28 cellular contexts compared by ENCODE assay signal in the genomic region with DNA sequence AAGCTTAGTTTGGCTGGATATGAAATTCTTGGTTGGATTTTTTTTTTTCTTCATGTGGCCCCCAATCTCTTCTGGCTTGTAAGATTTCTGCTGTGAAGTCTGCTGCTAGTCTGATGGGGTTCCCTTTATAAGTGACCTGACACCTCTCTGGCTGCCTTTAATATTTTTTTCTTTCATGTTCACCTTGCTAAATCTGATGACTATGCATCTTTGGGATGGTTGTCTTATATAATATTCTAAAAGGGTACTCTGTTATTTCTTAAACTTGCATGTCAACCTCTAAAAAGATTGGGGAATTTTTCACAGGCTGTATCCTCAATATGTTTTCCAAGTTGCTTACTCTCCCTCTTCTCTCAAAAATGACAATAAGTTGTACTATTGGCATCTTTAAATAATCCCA.
"Had no signal": no experiment of that assay in that cellular context is flagged by ENCODE, and none has a peak within 500 bp of the region (broad histone marks: within the 10 kb centered on the region; RNA-seq: fewer than 3 reads in every experiment).

No MANE protein-coding gene starts in this region.

- H3K27me3 ChIP-seq: colonic mucosa, dorsolateral prefrontal cortex, esophagus muscularis mucosa, esophagus squamous epithelium, foreskin keratinocyte, gastrocnemius medialis, gastroesophageal sphincter, heart left ventricle, heart right ventricle had no signal

- DNase-seq: colonic mucosa; cortex of kidney; dermis blood vessel endothelial cell; dorsolateral prefrontal cortex; effector CD4-positive, alpha-beta T cell; effector CD8-positive, alpha-beta T cell; effector memory CD4-positive, alpha-beta T cell; effector memory CD8-positive, alpha-beta T cell; endodermal cell; erythroblast; esophagus squamous epithelium; foreskin fibroblast; foreskin keratinocyte; foreskin melanocyte; gastrocnemius medialis; glutamatergic neuron; head of caudate nucleus; heart left ventricle; heart right ventricle had no signal

- H3K36me3 ChIP-seq: colonic mucosa, esophagus muscularis mucosa, esophagus squamous epithelium, gastrocnemius medialis, gastroesophageal sphincter, heart left ventricle, heart right ventricle had no signal

- H3K4me1 ChIP-seq: colonic mucosa, esophagus muscularis mucosa, esophagus squamous epithelium, foreskin keratinocyte, gastrocnemius medialis, gastroesophageal sphincter, heart left ventricle, heart right ventricle had no signal

- ATAC-seq: effector memory CD8-positive, alpha-beta T cell; esophagus mucosa; foreskin keratinocyte; gastrocnemius medialis; gastroesophageal sphincter; heart left ventricle; heart right ventricle had no signal

- FAIRE-seq: colon, endometrium, endothelial cell of umbilical vein, frontal cortex had no signal

- H3K4me3 ChIP-seq: colonic mucosa, coronary artery, dorsolateral prefrontal cortex, esophagus muscularis mucosa, esophagus squamous epithelium, gastrocnemius medialis, gastroesophageal sphincter, heart left ventricle, heart right ventricle had no signal

- H3K9me3 ChIP-seq: colonic mucosa, gastrocnemius medialis had no signal

- H3K27ac ChIP-seq: colonic mucosa, coronary artery, dorsolateral prefrontal cortex, epithelial cell of prostate, esophagus muscularis mucosa, esophagus squamous epithelium, foreskin keratinocyte, gastrocnemius medialis, gastroesophageal sphincter, heart left ventricle, heart right ventricle had no signal
